ENCODE assay signal across 8 cellular contexts in the genomic region with DNA sequence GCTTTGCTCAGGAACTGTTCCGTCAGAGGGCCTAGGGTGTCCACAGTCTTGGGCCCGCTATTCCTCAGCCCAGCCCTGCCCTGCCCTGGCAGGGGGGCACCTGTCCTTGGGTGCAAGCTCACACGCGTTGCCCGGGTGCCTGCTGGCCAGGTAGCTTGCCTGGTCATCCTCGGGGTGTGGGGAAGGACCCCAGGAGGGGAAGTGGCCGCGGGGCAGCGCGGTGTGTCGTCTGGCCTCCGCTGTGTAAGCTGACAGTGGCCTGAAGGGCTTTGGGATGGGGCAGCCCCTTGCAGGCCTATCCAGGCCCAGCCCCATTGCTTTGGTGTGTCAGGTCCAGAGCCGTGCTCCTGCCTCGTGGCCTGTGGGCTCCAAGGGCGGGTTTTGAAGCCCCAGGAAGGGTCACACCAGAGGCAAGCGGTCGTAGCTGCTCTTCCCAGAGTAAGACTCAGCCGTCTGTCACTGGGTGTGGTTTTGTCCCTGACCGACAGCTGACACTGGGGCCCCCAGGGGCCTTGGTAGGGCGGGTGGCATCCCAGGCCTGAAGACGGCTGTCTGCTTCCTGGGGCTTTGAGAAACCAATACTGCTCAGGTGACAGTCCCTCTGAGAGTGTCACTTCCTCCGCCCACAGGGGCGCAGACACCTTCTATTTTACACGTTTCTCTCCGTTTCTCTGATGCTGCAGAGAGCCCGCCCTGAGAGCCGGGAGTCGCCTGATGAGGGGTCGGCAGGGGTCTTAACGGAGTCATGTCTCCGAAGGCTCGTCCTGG.
DNase-seq lines count a peak whose midpoint lies in the region; ATAC-seq and TF ChIP-seq lines count a peak whose summit lies in the region.

No MANE protein-coding gene starts in this region.

- H3K4me1 ChIP-seq in CD8-positive, alpha-beta T cell (ENCODE audit: insufficient read depth, low read length) = peaks cover 69% of the 10 kb centered on the region
- H3K4me1 ChIP-seq in Loucy (ENCODE audit: insufficient read depth, low read length, poor library complexity, severe bottlenecking) = peaks cover 42% of the 10 kb centered on the region
- peaks cover 13 to 43% of the 10 kb centered on the region in 2 donors for H3K4me1 ChIP-seq in lung (ENCODE audit: control insufficient read depth in 2 of 2, insufficient read depth in 2 of 2, low read length in 2 of 2)

- H4K20me1 ChIP-seq in Loucy (ENCODE audit: insufficient read depth, low read length, poor library complexity, severe bottlenecking) = peaks cover 8% of the 10 kb centered on the region

- peak; percentile 54 for ATAC-seq in CD8-positive, alpha-beta T cell
- ATAC-seq in GM21529 (IDR thresholded peaks at IDR 0.05; ENCODE audit: unreplicated experiment) (peak; percentile 84), lung (ENCODE audit: insufficient read depth, low FRiP score) (peak; percentile 5)
- peak; percentile 90 for ATAC-seq in activated T-helper 17 cell treated with anti-CD3 and anti-CD28 coated beads, Interleukin-2, amount 50 U/mL, for 72 hours (replicated peaks)

- WGBS in lung, 2 donors = 43 to 47% methylated on average over 29 to 32 of the region's 32 CpGs

- POLR2A ChIA-PET in CD8-positive, alpha-beta T cell (lab: Charles Lee) = interaction anchor here (0.7 to 3.2 kb wide), 13 partner anchors 9 to 285 kb away, joined by 3 to 30 read pairs (median 15); partner anchors contain the start of genes MORN1, RER1 and SKI

- H3K27ac Mint-ChIP-seq in CD8-positive, alpha-beta T cell = peak overlapping the region; percentile 98
- peak overlapping the region; percentile 93 for H3K27ac Mint-ChIP-seq in activated T-helper 17 cell treated with anti-CD3 and anti-CD28 coated beads, Interleukin-2, amount 50 U/mL, for 72 hours

- CTCF ChIA-PET in CD8-positive, alpha-beta T cell (lab: Charles Lee) = interaction anchor here (0.7 to 1.6 kb wide), 8 partner anchors 11 to 105 kb away, joined by 3 to 9 read pairs (median 3); partner anchors contain the start of gene FAAP20

- peak overlapping the region; percentile 82 for H3K4me3 Mint-ChIP-seq in CD8-positive, alpha-beta T cell
- peak overlapping the region; percentile 83 for H3K4me3 Mint-ChIP-seq in activated T-helper 17 cell treated with anti-CD3 and anti-CD28 coated beads, Interleukin-2, amount 50 U/mL, for 72 hours

- no peaks in the 10 kb centered on the region for H3K9me3 ChIP-seq in CD8-positive, alpha-beta T cell (ENCODE audit: low read length)
- H3K9me3 ChIP-seq in Loucy (ENCODE audit: insufficient read depth, low read depth, low read length) (no peaks in the 10 kb centered on the region), lung (ENCODE audit: control insufficient read depth in 2 of 2, insufficient read depth in 1 of 2, low read length in 1 of 2) (no peaks in the 10 kb centered on the region)

- no peak overlapping the region for H2AFZ ChIP-seq in Loucy (ENCODE audit: low read length)

- peak overlapping the region; percentile 93 for H3K9ac ChIP-seq in Loucy (ENCODE audit: low read depth, low read length, poor library complexity, severe bottlenecking)

- H3F3A ChIP-seq in Loucy (ENCODE audit: low read depth) = peaks cover 15% of the 10 kb centered on the region

- DNase-seq in CD8-positive, alpha-beta T cell = peak; percentile 59 to 88 (median 78)
- DNase-seq in lung (ENCODE audit: low spot score) (no peak), NCI-H345 (lab: John Stamatoyannopoulos, UW) (no peak), LoVo (ENCODE audit: low spot score) (no peak)
- DNase-seq in stimulated activated CD8-positive, alpha-beta memory T cell treated with anti-CD3 and anti-CD28 coated beads, Interleukin-7, amount 100 ng/mL, for 4 hours (ENCODE audit: low read depth in 2 of 2) = peak; percentile 68 to 77

- no peaks in the 10 kb centered on the region for H3K27me3 ChIP-seq in CD8-positive, alpha-beta T cell (ENCODE audit: insufficient read depth, low read length)
- H3K27me3 ChIP-seq in Loucy (ENCODE audit: insufficient read depth, low read length, poor library complexity, severe bottlenecking) = no peaks in the 10 kb centered on the region
- no peaks in the 10 kb centered on the region for H3K27me3 ChIP-seq in lung (ENCODE audit: control insufficient read depth, insufficient read depth)

- H3K9me3 Mint-ChIP-seq in CD8-positive, alpha-beta T cell = no peaks in the 10 kb centered on the region
- no peaks in the 10 kb centered on the region for H3K9me3 Mint-ChIP-seq in activated T-helper 17 cell treated with anti-CD3 and anti-CD28 coated beads, Interleukin-2, amount 50 U/mL, for 72 hours

- intact Hi-C loops in CD8-positive, alpha-beta T cell (cut with DNase I, micrococcal nuclease) = loop anchor here (1.0 to 2.0 kb wide), 8 partner anchors 10 to 111 kb away; partner anchors contain the start of genes MORN1 (in 1 of the 2) and RER1 (in 1 of the 2)

- H3K4me3 ChIP-seq in CD8-positive, alpha-beta T cell (ENCODE audit: low read depth, low read length) = peak overlapping the region; percentile 65
- peak overlapping the region; percentile 78 for H3K4me3 ChIP-seq in Loucy (ENCODE audit: low read length, poor library complexity, severe bottlenecking)
- no peak overlapping the region for H3K4me3 ChIP-seq in lung

- peaks cover 19% of the 10 kb centered on the region for H3K36me3 ChIP-seq in CD8-positive, alpha-beta T cell (ENCODE audit: insufficient read depth, low read length)
- H3K36me3 ChIP-seq in Loucy (ENCODE audit: insufficient read depth, low read length) (peaks cover 18% of the 10 kb centered on the region; the same call in 1 of the 2 replicates), lung (ENCODE audit: control insufficient read depth in 2 of 2, insufficient read depth in 2 of 2, low read length in 2 of 2) (peaks cover 3 to 31% of the 10 kb centered on the region in 2 donors)

- H3K27ac ChIP-seq in CD8-positive, alpha-beta T cell (ENCODE audit: low read depth, low read length) = peak overlapping the region; percentile 99
- peak overlapping the region; percentile 74 to 94 for H3K27ac ChIP-seq in lung (ENCODE audit: low read depth in 1 of 2, low read length in 1 of 2)

- H3K79me2 ChIP-seq in Loucy (ENCODE audit: insufficient read depth, low read length) = peaks cover 63% of the 10 kb centered on the region

- peaks cover 64% of the 10 kb centered on the region for H3K4me1 Mint-ChIP-seq in CD8-positive, alpha-beta T cell (ENCODE audit: low read depth)
- peaks cover 17% of the 10 kb centered on the region for H3K4me1 Mint-ChIP-seq in activated T-helper 17 cell treated with anti-CD3 and anti-CD28 coated beads, Interleukin-2, amount 50 U/mL, for 72 hours

- H3K36me3 Mint-ChIP-seq in CD8-positive, alpha-beta T cell = peaks cover 35% of the 10 kb centered on the region
- H3K36me3 Mint-ChIP-seq in activated T-helper 17 cell treated with anti-CD3 and anti-CD28 coated beads, Interleukin-2, amount 50 U/mL, for 72 hours (ENCODE audit: low read depth) = peaks cover 34% of the 10 kb centered on the region

- peak overlapping the region; percentile 90 for H3K4me2 ChIP-seq in Loucy (ENCODE audit: low read depth, low read length, poor library complexity, severe bottlenecking)

- H3K27me3 Mint-ChIP-seq in CD8-positive, alpha-beta T cell (ENCODE audit: low read depth) = no peaks in the 10 kb centered on the region
- no peaks in the 10 kb centered on the region for H3K27me3 Mint-ChIP-seq in activated T-helper 17 cell treated with anti-CD3 and anti-CD28 coated beads, Interleukin-2, amount 50 U/mL, for 72 hours

- TF ChIP-seq CTCF in CD8-positive, alpha-beta T cell (IDR thresholded peaks at IDR 0.05) = no peak
- TF ChIP-seq CTCF in Loucy (conservative IDR thresholded peaks at IDR 0.05; ENCODE audit: low read length) (no peak), lung (IDR thresholded peaks at IDR 0.05; ENCODE audit: control extremely low read depth, extremely low read depth) (no peak)

- H3K9me2 ChIP-seq in Loucy (replicated peaks; ENCODE audit: low read depth, low read length) = no peaks in the 10 kb centered on the region

Comparison
In these comparisons a context has a peak if more than half of its experiments do, and no peak if none do; other contexts are left out.
1. ATAC-seq: peak in every context shown above with its lines; median percentile 90 in activated T-helper 17 cell treated with anti-CD3 and anti-CD28 coated beads, Interleukin-2, amount 50 U/mL, for 72 hours; 84 in GM21529; 54 in CD8-positive, alpha-beta T cell; 5 in lung.
2. DNase-seq: peak in CD8-positive, alpha-beta T cell (7 of 7) and stimulated activated CD8-positive, alpha-beta memory T cell treated with anti-CD3 and anti-CD28 coated beads, Interleukin-7, amount 100 ng/mL, for 4 hours (2 of 2); none in lung (single experiment), NCI-H345 (single experiment) and LoVo (single experiment).